Comparison of ENCODE assay signal across 32 cellular contexts in the genomic region with DNA sequence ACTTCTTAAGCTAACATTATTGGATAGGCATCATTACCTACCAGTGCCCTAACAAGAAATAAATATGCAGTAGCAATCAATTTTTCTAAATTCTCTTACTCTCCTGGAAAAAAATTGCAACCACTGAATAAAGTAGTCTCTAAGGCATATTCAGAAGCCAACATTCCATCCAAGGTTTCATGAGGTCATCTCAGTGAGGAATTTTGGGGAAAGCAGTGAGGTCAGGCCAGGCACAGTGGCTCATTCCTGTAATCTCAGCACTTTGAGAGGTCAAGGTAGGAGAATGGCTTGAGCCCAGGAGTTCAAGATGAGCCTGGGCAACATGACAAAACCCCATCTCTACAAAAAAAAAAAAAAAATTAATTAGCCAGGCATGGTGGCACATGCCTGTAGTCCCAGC.
"Had no signal": no experiment of that assay in that cellular context is flagged by ENCODE, and none has a peak within 500 bp of the region (broad histone marks: within the 10 kb centered on the region; RNA-seq: fewer than 3 reads in every experiment).

No MANE protein-coding gene starts in this region.

- ATAC-seq: activated naive CD4-positive, alpha-beta T cell treated with anti-CD3 and anti-CD28 coated beads, Interleukin-2, amount 50 U/mL, for 72 hours; activated naive CD8-positive, alpha-beta T cell treated with anti-CD3 and anti-CD28 coated beads, Interleukin-2, amount 50 U/mL, for 24 hours; activated T-cell treated with anti-CD3 and anti-CD28 coated beads, Interleukin-2, amount 50 U/mL, for 4 hours; activated T-cell treated with anti-CD3 and anti-CD28 coated beads, Interleukin-2, amount 50 U/mL, for 72 hours; activated T-helper 17 cell treated with anti-CD3 and anti-CD28 coated beads, Interleukin-2, amount 50 U/mL, for 72 hours had no signal

- H3K4me1 ChIP-seq: adrenal gland, ascending aorta, breast epithelium had no signal

- H3K9me3 ChIP-seq: adrenal gland, ascending aorta, breast epithelium had no signal

- H3K4me3 ChIP-seq: adrenal gland, ascending aorta, breast epithelium, cardiac muscle cell had no signal

- H3K27me3 ChIP-seq: adrenal gland, ascending aorta, brain microvascular endothelial cell, cardiac muscle cell had no signal

- H3K36me3 ChIP-seq: adrenal gland, ascending aorta, brain microvascular endothelial cell, breast epithelium, cardiac muscle cell had no signal

- H3K27ac ChIP-seq: adrenal gland, ascending aorta, brain microvascular endothelial cell, breast epithelium, cardiac muscle cell had no signal

- DNase-seq: activated effector memory CD4-positive, alpha-beta T cell treated with anti-CD3 and anti-CD28 coated beads, Interleukin-2, amount 50 U/mL, for 16 hours; activated effector memory CD4-positive, alpha-beta T cell treated with Interleukin-2 at 50 U/mL for 16 hours; activated gamma-delta T cell; activated gamma-delta T cell treated with Interleukin-2 at 50 U/mL for 16 hours; activated naive CD4-positive, alpha-beta T cell; activated naive CD4-positive, alpha-beta T cell treated with anti-CD3 and anti-CD28 coated beads for 36 hours; activated naive CD4-positive, alpha-beta T cell treated with anti-CD3 and anti-CD28 coated beads, Interleukin-2, amount 10 ng/mL, durations not matched to agents 7 days and 5 days; activated naive CD4-positive, alpha-beta T cell treated with anti-CD3 and anti-CD28 coated beads, Interleukin-2, amount 50 U/mL, for 16 hours; activated naive CD4-positive, alpha-beta T cell treated with Interleukin-2 at 50 U/mL for 16 hours; activated naive CD8-positive, alpha-beta T cell treated with anti-CD3 and anti-CD28 coated beads for 36 hours; activated naive CD8-positive, alpha-beta T cell treated with anti-CD3 and anti-CD28 coated beads, Interleukin-2, amount 10 ng/mL, durations not matched to agents 7 days and 5 days; activated naive CD8-positive, alpha-beta T cell treated with anti-CD3 and anti-CD28 coated beads, Interleukin-2, amount 50 U/mL, for 24 hours; activated T-cell treated with anti-CD3 and anti-CD28 coated beads for 4 hours; activated T-cell treated with anti-CD3 and anti-CD28 coated beads, Interleukin-2, amount 50 U/mL, for 1 hour; activated T-cell treated with anti-CD3 and anti-CD28 coated beads, Interleukin-2, amount 50 U/mL, for 24 hours; activated T-cell treated with anti-CD3 and anti-CD28 coated beads, Interleukin-2, amount 50 U/mL, for 4 hours; activated T-cell treated with anti-CD3 and anti-CD28 coated beads, Interleukin-2, amount 50 U/mL, for 48 hours; activated T-cell treated with anti-CD3 and anti-CD28 coated beads, Interleukin-2, amount 50 U/mL, for 72 hours; adrenal gland; amniotic stem cell; amygdala; anterior cingulate cortex; aorta; brain microvascular endothelial cell; caudate nucleus; central memory CD4-positive, alpha-beta T cell; cerebellar nuclear complex had no signal
